Comparison of ENCODE assay signal across 8 cellular contexts in genomic region chr17:56595831-56596740, GRCh38. TPM values are rescaled to one million over a fixed set of nuclear protein-coding genes. Genes with fewer than 3 reads are reported as not detected.
A peak's percentile ranks its signal among the peaks of the same experiment; 100 is the strongest.
DNase-seq lines count a peak whose midpoint lies in the region; ATAC-seq, FAIRE-seq and TF ChIP-seq lines count a peak whose summit lies in the region.

No MANE protein-coding gene starts in this region.

- TF ChIP-seq CTCF in natural killer cell (IDR thresholded peaks at IDR 0.05) (no peak), keratinocyte (optimal IDR thresholded peaks at IDR 0.05 in 1 of 3, IDR thresholded peaks at IDR 0.05 in 1 of 3, conservative IDR thresholded peaks at IDR 0.05 in 1 of 3; ENCODE audit: extremely low read depth in 1 of 3, insufficient read depth in 2 of 3, low read length in 3 of 3) (no peak), upper lobe of right lung (IDR thresholded peaks at IDR 0.05) (no peak)

- H2AFZ ChIP-seq in keratinocyte (ENCODE audit: control insufficient read depth, low read length) = peak overlapping the region; percentile 51

- no peak for FAIRE-seq in keratinocyte (lab: Jason Lieb, UNC)

- peak overlapping the region; percentile 92 for H3K4me2 ChIP-seq in keratinocyte (ENCODE audit: control insufficient read depth, extremely low read depth, insufficient read depth, low read depth, low read length)

- no peak for DNase-seq in natural killer cell treated with Interleukin-12 subunit alpha and Interleukin-12 subunit beta and Interleukin-15 and Interleukin-18, amount 100 ng/mL, for 72 hours (ENCODE audit: low spot score)
- DNase-seq in natural killer cell (no peak), keratinocyte (ENCODE audit: low read depth, low spot score) (no peak), upper lobe of right lung (no peak), posterior vena cava (ENCODE audit: low spot score) (no peak)
- peak; percentile 35 for DNase-seq in activated CD8-positive, alpha-beta T cell treated with anti-CD3 and anti-CD28 coated beads, Interleukin-2, amount 10 ng/mL, durations not matched to agents 7 days and 5 days
- no peak for DNase-seq in activated CD4-positive, CD25-positive, alpha-beta regulatory T cell (lab: John Stamatoyannopoulos, UW)

- dilution Hi-C loops in keratinocyte (cut with MboI; ENCODE audit: extremely low pct_ligation_motif_present, low sequenced_read_pairs) = no loop called here

- no peak overlapping the region for H3K27ac Mint-ChIP-seq in natural killer cell treated with Interleukin-12 subunit alpha and Interleukin-12 subunit beta and Interleukin-15 and Interleukin-18, amount 100 ng/mL, for 72 hours
- no peak overlapping the region for H3K27ac Mint-ChIP-seq in natural killer cell
- no peak overlapping the region for H3K27ac Mint-ChIP-seq in activated CD8-positive, alpha-beta T cell treated with anti-CD3 and anti-CD28 coated beads, Interleukin-2, amount 10 ng/mL, durations not matched to agents 7 days and 5 days

- H3K27ac ChIP-seq in keratinocyte (ENCODE audit: control insufficient read depth, insufficient read depth, low read length) (no peak overlapping the region), upper lobe of right lung (no peak overlapping the region)

- H3K4me1 Mint-ChIP-seq in natural killer cell treated with Interleukin-12 subunit alpha and Interleukin-12 subunit beta and Interleukin-15 and Interleukin-18, amount 100 ng/mL, for 72 hours (ENCODE audit: low read depth in 2 of 2) = peaks cover 0 to 10% of the 10 kb centered on the region in 2 donors
- H3K4me1 Mint-ChIP-seq in natural killer cell = peaks cover 17 to 19% of the 10 kb centered on the region in 2 donors
- peaks cover 46% of the 10 kb centered on the region for H3K4me1 Mint-ChIP-seq in activated CD8-positive, alpha-beta T cell treated with anti-CD3 and anti-CD28 coated beads, Interleukin-2, amount 10 ng/mL, durations not matched to agents 7 days and 5 days (ENCODE audit: low read depth)

- peak overlapping the region; percentile 0 to 83 (median 41) for H3K4me3 ChIP-seq in keratinocyte (ENCODE audit: control insufficient read depth in 2 of 3, extremely low read depth in 1 of 3, insufficient read depth in 2 of 3, low read depth in 1 of 3, low read length in 3 of 3)
- H3K4me3 ChIP-seq in upper lobe of right lung = peak overlapping the region; percentile 31

- no peak for ATAC-seq in natural killer cell treated with Interleukin-12 subunit alpha and Interleukin-12 subunit beta and Interleukin-15 and Interleukin-18, amount 100 ng/mL, for 72 hours
- no peak for ATAC-seq in natural killer cell
- ATAC-seq in activated CD8-positive, alpha-beta T cell treated with anti-CD3 and anti-CD28 coated beads, Interleukin-2, amount 10 ng/mL, durations not matched to agents 7 days and 5 days = no peak
- no peak for ATAC-seq in upper lobe of right lung
- no peak for ATAC-seq in HG03439 (IDR thresholded peaks at IDR 0.05; ENCODE audit: unreplicated experiment)

- peak overlapping the region; percentile 12 for H3K4me3 Mint-ChIP-seq in natural killer cell treated with Interleukin-12 subunit alpha and Interleukin-12 subunit beta and Interleukin-15 and Interleukin-18, amount 100 ng/mL, for 72 hours
- no peak overlapping the region for H3K4me3 Mint-ChIP-seq in natural killer cell
- peak overlapping the region; percentile 64 for H3K4me3 Mint-ChIP-seq in activated CD8-positive, alpha-beta T cell treated with anti-CD3 and anti-CD28 coated beads, Interleukin-2, amount 10 ng/mL, durations not matched to agents 7 days and 5 days

- no peaks in the 10 kb centered on the region for H3K36me3 ChIP-seq in keratinocyte (ENCODE audit: control insufficient read depth in 2 of 2, extremely low read depth in 1 of 2, insufficient read depth in 2 of 2, low read length in 2 of 2)
- H3K36me3 ChIP-seq in upper lobe of right lung = no peaks in the 10 kb centered on the region

- H3K27me3 ChIP-seq in keratinocyte (ENCODE audit: control insufficient read depth, extremely low read depth, insufficient read depth, low read length) (peaks cover 24% of the 10 kb centered on the region), upper lobe of right lung (peaks cover 74% of the 10 kb centered on the region)

- H3K9ac ChIP-seq in keratinocyte (ENCODE audit: control insufficient read depth, extremely low read depth, insufficient read depth, low read length) = peak overlapping the region; percentile 39

- H3K9me3 ChIP-seq in keratinocyte (ENCODE audit: control insufficient read depth, low read depth, low read length) (no peaks in the 10 kb centered on the region), upper lobe of right lung (no peaks in the 10 kb centered on the region)

- H3K4me1 ChIP-seq in keratinocyte (ENCODE audit: control insufficient read depth, extremely low read depth, insufficient read depth, low read length) (peaks cover 10% of the 10 kb centered on the region), upper lobe of right lung (peaks cover 28% of the 10 kb centered on the region)

- CTCF ChIA-PET in activated CD8-positive, alpha-beta T cell treated with anti-CD3 and anti-CD28 coated beads, Interleukin-2, amount 10 ng/mL, durations not matched to agents 7 days and 5 days (lab: Charles Lee) = interaction anchor here (0.7 to 4.7 kb wide), 9 partner anchors 8 to 120 kb away, joined by 3 to 26 read pairs (median 4); no protein-coding TSS in a partner anchor

- H3K9me3 Mint-ChIP-seq in natural killer cell treated with Interleukin-12 subunit alpha and Interleukin-12 subunit beta and Interleukin-15 and Interleukin-18, amount 100 ng/mL, for 72 hours = no peaks in the 10 kb centered on the region
- no peaks in the 10 kb centered on the region for H3K9me3 Mint-ChIP-seq in natural killer cell
- H3K9me3 Mint-ChIP-seq in activated CD8-positive, alpha-beta T cell treated with anti-CD3 and anti-CD28 coated beads, Interleukin-2, amount 10 ng/mL, durations not matched to agents 7 days and 5 days (ENCODE audit: insufficient read depth) = no peaks in the 10 kb centered on the region

- POLR2A ChIA-PET in activated CD8-positive, alpha-beta T cell treated with anti-CD3 and anti-CD28 coated beads, Interleukin-2, amount 10 ng/mL, durations not matched to agents 7 days and 5 days (lab: Charles Lee) = interaction anchor here (0.6 kb wide), 1 partner anchor 703 kb away, joined by 3 read pairs; no protein-coding TSS in a partner anchor

- peaks cover 6% of the 10 kb centered on the region for H3K79me2 ChIP-seq in keratinocyte (ENCODE audit: control insufficient read depth, insufficient read depth, low read length)

- peaks cover 43 to 63% of the 10 kb centered on the region in 2 donors for H3K27me3 Mint-ChIP-seq in natural killer cell treated with Interleukin-12 subunit alpha and Interleukin-12 subunit beta and Interleukin-15 and Interleukin-18, amount 100 ng/mL, for 72 hours
- H3K27me3 Mint-ChIP-seq in natural killer cell (ENCODE audit: low read depth in 2 of 2) = peaks cover 55 to 63% of the 10 kb centered on the region in 2 donors
- peaks cover 53% of the 10 kb centered on the region for H3K27me3 Mint-ChIP-seq in activated CD8-positive, alpha-beta T cell treated with anti-CD3 and anti-CD28 coated beads, Interleukin-2, amount 10 ng/mL, durations not matched to agents 7 days and 5 days (ENCODE audit: low read depth)

- no peaks in the 10 kb centered on the region for H3K9me1 ChIP-seq in keratinocyte (ENCODE audit: control insufficient read depth, extremely low read depth, insufficient read depth, low read length)

- no peaks in the 10 kb centered on the region for H3K36me3 Mint-ChIP-seq in natural killer cell treated with Interleukin-12 subunit alpha and Interleukin-12 subunit beta and Interleukin-15 and Interleukin-18, amount 100 ng/mL, for 72 hours
- no peaks in the 10 kb centered on the region for H3K36me3 Mint-ChIP-seq in natural killer cell
- H3K36me3 Mint-ChIP-seq in activated CD8-positive, alpha-beta T cell treated with anti-CD3 and anti-CD28 coated beads, Interleukin-2, amount 10 ng/mL, durations not matched to agents 7 days and 5 days (ENCODE audit: low read depth) = no peaks in the 10 kb centered on the region

- intact Hi-C loops in natural killer cell (cut with micrococcal nuclease) = loop anchor here (10.0 kb wide), 1 partner anchor 89 kb away; no protein-coding TSS in a partner anchor
- intact Hi-C loops in upper lobe of right lung (cut with DNase I) = loop anchor here (10.0 kb wide), 1 partner anchor 119 kb away; no protein-coding TSS in a partner anchor
- intact Hi-C loops in posterior vena cava (cut with DNase I) = loop anchor here in 1 of 2 donors (1.0 kb wide), 1 partner anchor 117 kb away; no protein-coding TSS in a partner anchor

- H4K20me1 ChIP-seq in keratinocyte (ENCODE audit: control insufficient read depth, extremely low read depth, insufficient read depth, low read length) = no peaks in the 10 kb centered on the region

RNA-seq across cellular contexts. Expression of gene NOG, which starts 2.6 kb away (rescaled TPM):
- total RNA-seq in natural killer cell treated with Interleukin-12 subunit alpha and Interleukin-12 subunit beta and Interleukin-15 and Interleukin-18, amount 100 ng/mL, for 72 hours = not detected
- total RNA-seq in natural killer cell = under 1 TPM; 0.19 to 0.77 (median 0.38) TPM
- total RNA-seq in activated CD8-positive, alpha-beta T cell treated with anti-CD3 and anti-CD28 coated beads, Interleukin-2, amount 10 ng/mL, durations not matched to agents 7 days and 5 days = under 1 TPM; 0.63 to 0.95 TPM
- 0.32 to 2.9 TPM (median 0.68 TPM) in 3 replicates for polyA plus RNA-seq in keratinocyte
- not detected for polyA plus RNA-seq in keratinocyte (2011; ENCODE audit: low read depth)
- polyA plus RNA-seq in keratinocyte (2011; cell fraction: cytosol; rRNA removed) = 0.45 and 0.79 TPM in 2 replicates
- polyA plus RNA-seq in keratinocyte (2011; cell fraction: nucleus; rRNA removed) = 1.2 and 2.1 TPM in 2 replicates
- 0.32 and 4.9 TPM in 2 replicates for polyA plus RNA-seq in keratinocyte (2012; ENCODE audit: low replicate concordance)
- polyA minus RNA-seq in keratinocyte = 0.19 to 0.52 TPM in 2 of 3 replicates, not detected in the other
- 0.96 TPM for polyA minus RNA-seq in keratinocyte (2011; cell fraction: cytosol; rRNA and poly(A)+ RNA removed)
- 0.54 and 1.4 TPM in 2 replicates for polyA minus RNA-seq in keratinocyte (2011; cell fraction: nucleus; rRNA and poly(A)+ RNA removed)
- 2.3 TPM for total RNA-seq in upper lobe of right lung
- total RNA-seq in posterior vena cava = 1 to 10 TPM; 1.3 to 2.4 TPM
